In the genomic region with DNA sequence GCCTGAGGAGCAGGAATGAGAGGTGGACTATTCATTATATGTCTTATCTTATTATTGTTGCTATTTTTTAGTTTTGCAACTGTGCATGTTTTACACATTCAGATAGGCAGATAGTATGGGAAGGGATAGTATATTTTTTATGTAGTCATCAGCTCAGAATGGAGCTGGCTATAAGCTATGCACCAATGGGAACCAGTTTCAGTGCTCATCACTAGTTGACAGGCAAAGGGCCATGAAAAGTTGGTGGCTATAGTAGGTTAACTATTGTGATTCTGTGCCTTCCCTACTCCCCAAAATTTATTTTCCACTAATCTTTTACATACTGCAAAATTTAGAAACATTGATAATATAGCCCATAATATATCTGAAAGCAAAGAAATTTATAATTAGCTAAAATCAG, we compare ENCODE assay signal across 33 cellular contexts. TPM values are rescaled to one million over a fixed set of nuclear protein-coding genes. Genes with fewer than 3 reads are reported as not detected.
DNase-seq lines count a peak whose midpoint lies in the region; ATAC-seq, FAIRE-seq and TF ChIP-seq lines count a peak whose summit lies in the region.
"Had no signal": no experiment of that assay in that cellular context is flagged by ENCODE, and none has a peak within 500 bp of the region (broad histone marks: within the 10 kb centered on the region; RNA-seq: fewer than 3 reads in every experiment).

No MANE protein-coding gene starts in this region.

- DNase-seq in DMS 273 (lab: John Stamatoyannopoulos, UW; ENCODE audit: unreplicated experiment) = peak; percentile 46
- no peak for DNase-seq in DMS 273 treated with DMSO at 0.1 percent for 48 hours (lab: John Stamatoyannopoulos, UW)
- DNase-seq in adipocyte (ENCODE audit: low read depth) = peak; percentile 16
- peak; percentile 11 for DNase-seq in naive B cell
- DNase-seq in KBM-7 = no peak
- DNase-seq in kidney = no peak
- DNase-seq: activated CD4-positive, CD25-positive, alpha-beta regulatory T cell; activated CD8-positive, alpha-beta memory T cell treated with anti-CD3 and anti-CD28 coated beads, Interleukin-2, amount 10 ng/mL, durations not matched to agents 7 days and 5 days; activated naive CD8-positive, alpha-beta T cell treated with anti-CD3 and anti-CD28 coated beads, Interleukin-2, amount 50 U/mL, for 24 hours; activated T-cell treated with anti-CD3 and anti-CD28 coated beads, Interleukin-2, amount 50 U/mL, for 48 hours; AML-193; CD4-positive, alpha-beta memory T cell; cerebellar nuclear complex; DMS153; left ventricle myocardium inferior; naive thymus-derived CD4-positive, alpha-beta T cell; NCI-H1694; NCI-H2171; NCI-H524 treated with DMSO at 0.1 percent for 48 hours; SHP77 treated with DMSO at 0.1 percent for 48 hours; stimulated activated naive CD4-positive, alpha-beta T cell treated with Interleukin-2 at 50 U/mL for 16 hours; testis had no signal

- H3K9me3 ChIP-seq in adipocyte (ENCODE audit: control insufficient read depth, low read length) = no peaks in the 10 kb centered on the region
- H3K9me3 ChIP-seq in kidney (ENCODE audit: control insufficient read depth in 1 of 2, low read length in 2 of 2) = no peaks in the 10 kb centered on the region
- H3K9me3 ChIP-seq: HAP-1, left ventricle myocardium inferior, testis had no signal

- H3K4me1 ChIP-seq in adipocyte (ENCODE audit: control insufficient read depth, insufficient read depth, low read length) (no peaks in the 10 kb centered on the region), kidney (ENCODE audit: control insufficient read depth in 1 of 2, insufficient read depth in 1 of 2, low read depth in 1 of 2, low read length in 2 of 2) (no peaks in the 10 kb centered on the region)
- H3K4me1 ChIP-seq: HAP-1, left ventricle myocardium inferior, testis had no signal

- H3K27me3 ChIP-seq in adipocyte (replicated peaks; ENCODE audit: control insufficient read depth, insufficient read depth, low read length) = peaks cover 17% of the 10 kb centered on the region
- H3K27me3 ChIP-seq: testis had no signal

- intact Hi-C loops in kidney (cut with DNase I) = no loop called here

- H3K27ac Mint-ChIP-seq in naive B cell = peak overlapping the region in 2 of 6 donors; percentile 26 to 76
- H3K27ac Mint-ChIP-seq: activated CD8-positive, alpha-beta memory T cell treated with anti-CD3 and anti-CD28 coated beads, Interleukin-2, amount 10 ng/mL, durations not matched to agents 7 days and 5 days; activated naive CD8-positive, alpha-beta T cell treated with anti-CD3 and anti-CD28 coated beads, Interleukin-2, amount 50 U/mL, for 24 hours; CD4-positive, alpha-beta memory T cell; naive thymus-derived CD4-positive, alpha-beta T cell; progenitor cell of endocrine pancreas had no signal

- H3K36me3 ChIP-seq in adipocyte (ENCODE audit: control insufficient read depth, insufficient read depth, low read length, severe bottlenecking) (no peaks in the 10 kb centered on the region), kidney (ENCODE audit: control insufficient read depth in 1 of 2, insufficient read depth in 2 of 2, low read length in 2 of 2) (no peaks in the 10 kb centered on the region)
- H3K36me3 ChIP-seq: HAP-1, left ventricle myocardium inferior had no signal

- H3K27me3 Mint-ChIP-seq in naive B cell = peaks cover 16 to 39% (median 32%) of the 10 kb centered on the region in 3 donors

- peaks cover 13 to 15% (median 13%) of the 10 kb centered on the region in 3 donors for H3K4me1 Mint-ChIP-seq in naive B cell

- in situ Hi-C loops in KBM-7 (cut with MboI; ENCODE audit: low pct_unique_long_range_greater_than_20kb, low sequenced_read_pairs) = no loop called here

- TF ChIP-seq CTCF in kidney (IDR thresholded peaks at IDR 0.05; ENCODE audit: borderline replicate concordance, extremely low read depth, insufficient read depth) = no peak

- no peak overlapping the region for H3K27ac ChIP-seq in kidney (ENCODE audit: low read depth in 2 of 2, low read length in 2 of 2)
- H3K27ac ChIP-seq: 22Rv1, HL-60, left ventricle myocardium inferior, testis had no signal

- no peaks in the 10 kb centered on the region for H3K36me3 Mint-ChIP-seq in naive B cell
- H3K36me3 Mint-ChIP-seq: activated CD8-positive, alpha-beta memory T cell treated with anti-CD3 and anti-CD28 coated beads, Interleukin-2, amount 10 ng/mL, durations not matched to agents 7 days and 5 days; CD4-positive, alpha-beta memory T cell had no signal

- H3K4me3 Mint-ChIP-seq in naive B cell = peak overlapping the region in 1 of 8 donors; percentile 51
- H3K4me3 Mint-ChIP-seq: activated CD8-positive, alpha-beta memory T cell treated with anti-CD3 and anti-CD28 coated beads, Interleukin-2, amount 10 ng/mL, durations not matched to agents 7 days and 5 days; activated naive CD8-positive, alpha-beta T cell treated with anti-CD3 and anti-CD28 coated beads, Interleukin-2, amount 50 U/mL, for 24 hours; CD4-positive, alpha-beta memory T cell; naive thymus-derived CD4-positive, alpha-beta T cell had no signal

- peak; percentile 50 for ATAC-seq in HG03095 (IDR thresholded peaks at IDR 0.05; ENCODE audit: unreplicated experiment)
- peak; percentile 43 to 58 for ATAC-seq in naive B cell (ENCODE audit: low read depth in 2 of 2)
- no peak for ATAC-seq in HG02642 (IDR thresholded peaks at IDR 0.05; ENCODE audit: poor library complexity, unreplicated experiment)
- ATAC-seq: activated CD8-positive, alpha-beta memory T cell treated with anti-CD3 and anti-CD28 coated beads, Interleukin-2, amount 10 ng/mL, durations not matched to agents 7 days and 5 days; activated naive CD8-positive, alpha-beta T cell treated with anti-CD3 and anti-CD28 coated beads, Interleukin-2, amount 50 U/mL, for 24 hours; naive thymus-derived CD4-positive, alpha-beta T cell; Panc1 had no signal

- peaks cover 0 to 7% (median 4%) of the 10 kb centered on the region in 7 donors for H3K9me3 Mint-ChIP-seq in naive B cell
- H3K9me3 Mint-ChIP-seq: CD4-positive, alpha-beta memory T cell had no signal

- no peak for FAIRE-seq in kidney (lab: Jason Lieb, UNC)
- FAIRE-seq: endothelial cell of umbilical vein, GM18507, islet of Langerhans, urothelium cell line had no signal

- H3K4me3 ChIP-seq in adipocyte (ENCODE audit: low read length) (no peak overlapping the region), kidney (ENCODE audit: low read length in 2 of 2) (no peak overlapping the region)
- H3K4me3 ChIP-seq: HAP-1, left ventricle myocardium inferior, testis had no signal

- H3K9ac ChIP-seq in adipocyte (ENCODE audit: low read length) (no peak overlapping the region), kidney (ENCODE audit: low read length in 2 of 2) (no peak overlapping the region)

RNA-seq across cellular contexts. Expression of a gene that starts 5.3 kb away (rescaled TPM):
- polyA plus RNA-seq in naive B cell (ENCODE audit: low read depth in 6 of 6) (not detected), kidney (ENCODE audit: insufficient read depth, low read depth, low replicate concordance) (16.9 TPM)
- 33.5 TPM for total RNA-seq in kidney
- total RNA-seq: CD4-positive, alpha-beta memory T cell; left ventricle myocardium inferior had no signal
- polyA plus RNA-seq: CD4-positive, alpha-beta memory T cell; naive thymus-derived CD4-positive, alpha-beta T cell had no signal

RNA-seq across cellular contexts. Expression of a gene that starts 20.0 kb away (rescaled TPM):
- polyA plus RNA-seq in naive B cell (ENCODE audit: low read depth in 6 of 6) (under 1 TPM in 2 of 6 donors, not detected in 4; 0.15 to 0.17 TPM), kidney (ENCODE audit: insufficient read depth, low read depth, low replicate concordance) (not detected)
- not detected for total RNA-seq in kidney
- total RNA-seq: activated CD8-positive, alpha-beta memory T cell treated with anti-CD3 and anti-CD28 coated beads, Interleukin-2, amount 10 ng/mL, durations not matched to agents 7 days and 5 days; CD4-positive, alpha-beta memory T cell; endothelial cell of umbilical vein; left ventricle myocardium inferior; naive thymus-derived CD4-positive, alpha-beta T cell; progenitor cell of endocrine pancreas had no signal
- polyA plus RNA-seq: CD4-positive, alpha-beta memory T cell; endothelial cell of umbilical vein; naive thymus-derived CD4-positive, alpha-beta T cell had no signal

Comparison
In these comparisons a context has a peak if more than half of its experiments do, and no peak if none do; other contexts are left out.
1. DNase-seq: peak in DMS 273 (single experiment), adipocyte (single experiment) and naive B cell (single experiment); none in DMS 273 treated with DMSO at 0.1 percent for 48 hours (single experiment), KBM-7 (single experiment) and kidney (single experiment).
2. RNA of a gene that starts 5.3 kb away (polyA plus RNA-seq): 16.9 TPM in kidney (single experiment); not detected in naive B cell; every median in the first group is over 10 times any median in the second.